17 cellular contexts compared by ENCODE assay signal in the genomic region with DNA sequence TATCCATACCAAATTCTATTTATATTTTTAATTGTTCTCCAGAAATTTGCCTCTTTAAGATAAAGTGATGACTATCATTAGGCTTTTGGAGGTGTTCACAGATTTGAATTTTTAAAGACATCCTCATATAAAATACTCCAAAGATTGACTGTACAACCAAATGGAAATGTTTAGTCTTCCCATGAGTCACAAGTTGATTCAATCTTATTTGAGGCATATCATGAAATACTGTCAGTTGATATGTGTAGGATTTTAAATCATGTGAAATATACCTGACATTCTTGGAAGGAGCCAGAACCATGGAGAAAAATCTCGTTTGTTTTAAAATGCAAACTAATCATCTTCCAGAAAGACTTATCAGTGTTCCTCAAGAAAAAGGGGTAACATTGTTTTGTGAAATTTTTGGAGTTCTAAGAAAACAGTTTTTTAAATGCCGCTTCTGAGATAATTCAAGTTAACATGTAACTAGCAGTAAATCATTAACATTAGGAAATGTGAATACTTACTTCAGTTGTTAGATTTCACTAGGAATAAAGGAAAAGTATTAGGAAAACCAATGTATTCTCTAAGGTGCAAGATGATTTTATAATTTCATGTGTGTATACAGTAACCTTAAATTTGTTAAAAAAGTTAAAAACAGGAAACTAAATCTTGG. TPM values are rescaled to one million over a fixed set of nuclear protein-coding genes. Genes with fewer than 3 reads are reported as not detected.
DNase-seq lines count a peak whose midpoint lies in the region; ATAC-seq and TF ChIP-seq lines count a peak whose summit lies in the region.
"Had no signal": no experiment of that assay in that cellular context is flagged by ENCODE, and none has a peak within 500 bp of the region (broad histone marks: within the 10 kb centered on the region; RNA-seq: fewer than 3 reads in every experiment).

No MANE protein-coding gene starts in this region.

- no peak overlapping the region for H3K4me3 ChIP-seq in Panc1 (ENCODE audit: low read depth in 2 of 2, low read length in 2 of 2)
- no peak overlapping the region for H3K4me3 ChIP-seq in testis
- H3K4me3 ChIP-seq in naive thymus-derived CD4-positive, alpha-beta T cell (ENCODE audit: low read length), result no peak overlapping the region
- H3K4me3 ChIP-seq: BLaER1 treated with 17β-estradiol and CSF1 and Interleukin-3, amounts not matched to agents 10 nM and 100 nM; cardiac muscle cell; MG63 had no signal

- H3K9me3 ChIP-seq in Panc1 (ENCODE audit: control insufficient read depth, insufficient read depth, low read depth, low read length) (no peaks in the 10 kb centered on the region), testis (no peaks in the 10 kb centered on the region)
- no peaks in the 10 kb centered on the region for H3K9me3 ChIP-seq in naive thymus-derived CD4-positive, alpha-beta T cell (ENCODE audit: control insufficient read depth in 2 of 3, low read length in 3 of 3)
- H3K9me3 ChIP-seq: BLaER1 treated with 17β-estradiol and CSF1 and Interleukin-3, amounts not matched to agents 10 nM and 100 nM; MG63 had no signal

- H3K4me3 Mint-ChIP-seq in nephron, result no peak overlapping the region
- H3K4me3 Mint-ChIP-seq in natural killer cell treated with Interleukin-12 subunit alpha and Interleukin-12 subunit beta and Interleukin-15 and Interleukin-18, amount 100 ng/mL, for 72 hours, result no peak overlapping the region
- H3K4me3 Mint-ChIP-seq in naive thymus-derived CD4-positive, alpha-beta T cell, result no peak overlapping the region
- H3K4me3 Mint-ChIP-seq: H9, memory B cell, neural crest cell had no signal

- TF ChIP-seq POLR2A in testis (IDR thresholded peaks at IDR 0.05), result no peak

- BruUV-seq in Panc1 (replicated peaks; lab: Mats Ljungman, UMichigan), result TSS peak; percentile 7

- peaks cover 22% of the 10 kb centered on the region for H3K36me3 ChIP-seq in Panc1 (ENCODE audit: control insufficient read depth, insufficient read depth, low read length)
- H3K36me3 ChIP-seq in testis (ENCODE audit: low read depth, missing control alignments), result no peaks in the 10 kb centered on the region
- peaks cover 0 to 15% (median 4%) of the 10 kb centered on the region in 3 experiments for H3K36me3 ChIP-seq in naive thymus-derived CD4-positive, alpha-beta T cell (ENCODE audit: control insufficient read depth in 2 of 3, insufficient read depth in 3 of 3, low read length in 3 of 3)

- POLR2A ChIA-PET in Panc1 (lab: Charles Lee), result no interaction called here
- POLR2A ChIA-PET in naive thymus-derived CD4-positive, alpha-beta T cell (lab: Charles Lee), result no interaction called here

- TF ChIP-seq CTCF in Panc1 (IDR thresholded peaks at IDR 0.05) (no peak), nephron (IDR thresholded peaks at IDR 0.05; ENCODE audit: unreplicated experiment in 3 of 3) (no peak), testis (IDR thresholded peaks at IDR 0.05) (no peak)

- no peak overlapping the region for H3K27ac ChIP-seq in Panc1 (ENCODE audit: low read length)
- H3K27ac ChIP-seq in epithelial cell of prostate, result peak overlapping the region; percentile 22
- no peak overlapping the region for H3K27ac ChIP-seq in testis
- H3K27ac ChIP-seq in naive thymus-derived CD4-positive, alpha-beta T cell (ENCODE audit: low read depth, low read length), result no peak overlapping the region
- H3K27ac ChIP-seq: cardiac muscle cell had no signal

- ATAC-seq in Panc1, result no peak
- no peak for ATAC-seq in natural killer cell treated with Interleukin-12 subunit alpha and Interleukin-12 subunit beta and Interleukin-15 and Interleukin-18, amount 100 ng/mL, for 72 hours
- ATAC-seq in naive thymus-derived CD4-positive, alpha-beta T cell, result no peak

- no peaks in the 10 kb centered on the region for H3K27me3 ChIP-seq in Panc1 (ENCODE audit: control insufficient read depth, insufficient read depth, low read length)
- H3K27me3 ChIP-seq in testis, result no peaks in the 10 kb centered on the region
- no peaks in the 10 kb centered on the region for H3K27me3 ChIP-seq in naive thymus-derived CD4-positive, alpha-beta T cell (ENCODE audit: control insufficient read depth in 2 of 2, insufficient read depth in 2 of 2, low read length in 2 of 2)
- H3K27me3 ChIP-seq: BLaER1 treated with 17β-estradiol and CSF1 and Interleukin-3, amounts not matched to agents 10 nM and 100 nM; cardiac muscle cell; MG63 had no signal

- H3K9me3 Mint-ChIP-seq in nephron, result no peaks in the 10 kb centered on the region
- no peaks in the 10 kb centered on the region for H3K9me3 Mint-ChIP-seq in natural killer cell treated with Interleukin-12 subunit alpha and Interleukin-12 subunit beta and Interleukin-15 and Interleukin-18, amount 100 ng/mL, for 72 hours
- H3K9me3 Mint-ChIP-seq in naive thymus-derived CD4-positive, alpha-beta T cell, result no peaks in the 10 kb centered on the region
- H3K9me3 Mint-ChIP-seq: H9, memory B cell, neural crest cell had no signal

- peak; percentile 24 for DNase-seq in ELR (ENCODE audit: low read depth)
- peak; percentile 4 for DNase-seq in Panc1 (ENCODE audit: low read depth, low spot score)
- no peak for DNase-seq in epithelial cell of prostate (ENCODE audit: low read depth, low spot score)
- no peak for DNase-seq in natural killer cell treated with Interleukin-12 subunit alpha and Interleukin-12 subunit beta and Interleukin-15 and Interleukin-18, amount 100 ng/mL, for 72 hours (ENCODE audit: low spot score)
- no peak for DNase-seq in medulla oblongata (ENCODE audit: extremely low spot score)
- DNase-seq in testis, result no peak
- no peak for DNase-seq in naive thymus-derived CD4-positive, alpha-beta T cell
- DNase-seq: foreskin fibroblast, H9, MG63, NCI-H2081, NCI-H526 treated with DMSO at 0.1 percent for 48 hours had no signal

- H3K4me1 ChIP-seq in Panc1 (ENCODE audit: control insufficient read depth, insufficient read depth, low read length), result no peaks in the 10 kb centered on the region
- H3K4me1 ChIP-seq in testis, result no peaks in the 10 kb centered on the region
- no peaks in the 10 kb centered on the region for H3K4me1 ChIP-seq in naive thymus-derived CD4-positive, alpha-beta T cell (ENCODE audit: control insufficient read depth in 2 of 2, insufficient read depth in 2 of 2, low read length in 2 of 2)

- intact Hi-C loops in Panc1 (cut with micrococcal nuclease; ENCODE audit: unreplicated experiment), result no loop called here
- intact Hi-C loops in testis (cut with DNase I; ENCODE audit: low total_unique reads), result no loop called here
- intact Hi-C loops in naive thymus-derived CD4-positive, alpha-beta T cell (cut with micrococcal nuclease), result no loop called here

- WGBS in testis, 2 donors, result 59 to 73% methylated on average over 2 of the region's 2 CpGs

- in situ Hi-C loops in Panc1 (cut with HindIII; ENCODE audit: low pct_unique_long_range_greater_than_20kb, low sequenced_read_pairs), result no loop called here

- H3K36me3 Mint-ChIP-seq in nephron (ENCODE audit: low read depth), result peaks cover 38% of the 10 kb centered on the region
- H3K36me3 Mint-ChIP-seq in natural killer cell treated with Interleukin-12 subunit alpha and Interleukin-12 subunit beta and Interleukin-15 and Interleukin-18, amount 100 ng/mL, for 72 hours, result peaks cover 1% of the 10 kb centered on the region
- peaks cover 7 to 28% (median 9%) of the 10 kb centered on the region in 5 donors for H3K36me3 Mint-ChIP-seq in naive thymus-derived CD4-positive, alpha-beta T cell

- CTCF ChIA-PET in Panc1 (lab: Charles Lee), result no interaction called here
- CTCF ChIA-PET in naive thymus-derived CD4-positive, alpha-beta T cell (lab: Charles Lee), result no interaction called here

- no peaks in the 10 kb centered on the region for H3K27me3 Mint-ChIP-seq in nephron (ENCODE audit: low read depth)
- H3K27me3 Mint-ChIP-seq in natural killer cell treated with Interleukin-12 subunit alpha and Interleukin-12 subunit beta and Interleukin-15 and Interleukin-18, amount 100 ng/mL, for 72 hours, result no peaks in the 10 kb centered on the region
- H3K27me3 Mint-ChIP-seq in naive thymus-derived CD4-positive, alpha-beta T cell, result no peaks in the 10 kb centered on the region
- H3K27me3 Mint-ChIP-seq: memory B cell had no signal

- H3K27ac Mint-ChIP-seq in nephron, result peak overlapping the region in 2 of 3 experiments; percentile 56 to 63
- peak overlapping the region in 1 of 2 donors; percentile 77 for H3K27ac Mint-ChIP-seq in natural killer cell treated with Interleukin-12 subunit alpha and Interleukin-12 subunit beta and Interleukin-15 and Interleukin-18, amount 100 ng/mL, for 72 hours
- no peak overlapping the region for H3K27ac Mint-ChIP-seq in naive thymus-derived CD4-positive, alpha-beta T cell
- H3K27ac Mint-ChIP-seq: memory B cell had no signal

- no peaks in the 10 kb centered on the region for H3K4me1 Mint-ChIP-seq in nephron
- H3K4me1 Mint-ChIP-seq in natural killer cell treated with Interleukin-12 subunit alpha and Interleukin-12 subunit beta and Interleukin-15 and Interleukin-18, amount 100 ng/mL, for 72 hours (ENCODE audit: low read depth in 2 of 2), result peaks cover 3 to 6% of the 10 kb centered on the region in 2 donors
- peaks cover 0 to 18% (median 0%) of the 10 kb centered on the region in 7 donors for H3K4me1 Mint-ChIP-seq in naive thymus-derived CD4-positive, alpha-beta T cell
- H3K4me1 Mint-ChIP-seq: H9, memory B cell, neural crest cell had no signal

RNA-seq across cellular contexts. Expression of a gene that starts 36.6 kb away (rescaled TPM):
- total RNA-seq in Panc1 (2021; ENCODE audit: unreplicated experiment), result 125 TPM
- 71.1 TPM for polyA plus RNA-seq in Panc1 (2012; ENCODE audit: insufficient read length)
- 100 to 1,000 TPM; 167 to 216 TPM for total RNA-seq in natural killer cell treated with Interleukin-12 subunit alpha and Interleukin-12 subunit beta and Interleukin-15 and Interleukin-18, amount 100 ng/mL, for 72 hours
- total RNA-seq in testis, result 100 to 1,000 TPM; 194 to 255 TPM
- 166 TPM for polyA plus RNA-seq in testis (ENCODE audit: insufficient read depth, low read depth, low replicate concordance)
- total RNA-seq in naive thymus-derived CD4-positive, alpha-beta T cell, result 100 to 1,000 TPM; 158 to 256 (median 177) TPM
- 10 to 100 TPM; 58.2 to 72.2 TPM for polyA plus RNA-seq in naive thymus-derived CD4-positive, alpha-beta T cell

Comparison
In these comparisons a context has a peak if more than half of its experiments do, and no peak if none do; other contexts are left out.
1. DNase-seq: peak in ELR (single experiment) and Panc1 (single experiment); none in epithelial cell of prostate (single experiment), natural killer cell treated with Interleukin-12 subunit alpha and Interleukin-12 subunit beta and Interleukin-15 and Interleukin-18, amount 100 ng/mL, for 72 hours (single experiment), medulla oblongata (single experiment), testis (single experiment) and naive thymus-derived CD4-positive, alpha-beta T cell (0 of 9).
2. H3K27ac Mint-ChIP-seq: peak in nephron (2 of 3); none in naive thymus-derived CD4-positive, alpha-beta T cell (0 of 9).